8 cellular contexts compared by ENCODE assay signal in genomic region chr1:32239790-32240139, GRCh38. TPM values are rescaled to one million over a fixed set of nuclear protein-coding genes. Genes with fewer than 3 reads are reported as not detected.
DNase-seq lines count a peak whose midpoint lies in the region; ATAC-seq, FAIRE-seq and TF ChIP-seq lines count a peak whose summit lies in the region.

No MANE protein-coding gene starts in this region.

- no peak for ATAC-seq in SK-N-SH treated with all-trans-retinoic acid at 6 μM for 48 hours
- ATAC-seq in activated naive CD4-positive, alpha-beta T cell treated with anti-CD3 and anti-CD28 coated beads, Interleukin-2, amount 50 U/mL, for 72 hours, result no peak
- no peak for ATAC-seq in HG02885 (IDR thresholded peaks at IDR 0.05; ENCODE audit: poor library complexity, unreplicated experiment)

- FAIRE-seq in frontal cortex (lab: Jason Lieb, UNC), result no peak

- H3K4me1 ChIP-seq in SK-N-SH (ENCODE audit: control insufficient read depth in 1 of 2, insufficient read depth in 2 of 2, low read depth in 1 of 2, low read length in 1 of 2) (peaks cover 12 to 13% of the 10 kb centered on the region in 2 experiments; a peak in 2 of 4 replicates), suprapubic skin (peaks cover 32% of the 10 kb centered on the region)

- peaks cover 33% of the 10 kb centered on the region for H3F3A ChIP-seq in SK-N-SH (replicated peaks; ENCODE audit: insufficient read depth)

- CTCF ChIA-PET in SK-N-SH (lab: Yijun Ruan, JAX), result interaction anchor here (1.0 to 3.7 kb wide), 9 partner anchors 8 to 97 kb away, joined by 3 to 24 read pairs (median 5); partner anchors contain the start of genes EIF3I, FAM167B, HDAC1 and MARCKSL1

- H3K9ac ChIP-seq in SK-N-SH, result no peak overlapping the region

- no peak for TF ChIP-seq POLR2A in suprapubic skin (IDR thresholded peaks at IDR 0.05)

- DNase-seq in SK-N-SH (no peak), suprapubic skin (ENCODE audit: low spot score in 2 of 2) (peak in 1 of 2 donors; percentile 65), NCI-H187 treated with DMSO at 0.1 percent for 48 hours (lab: John Stamatoyannopoulos, UW) (no peak), frontal cortex (ENCODE audit: low spot score in 2 of 2) (no peak)
- no peak for DNase-seq in activated naive CD4-positive, alpha-beta T cell treated with anti-CD3 and anti-CD28 coated beads, Interleukin-2, amount 50 U/mL, for 72 hours (ENCODE audit: low spot score in 2 of 2)

- no peaks in the 10 kb centered on the region for H4K20me1 ChIP-seq in SK-N-SH (ENCODE audit: insufficient read depth)

- no peak overlapping the region for H3K27ac ChIP-seq in SK-N-SH (ENCODE audit: low read depth in 2 of 2, low read length in 1 of 2)
- H3K27ac ChIP-seq in suprapubic skin, result peak overlapping the region; percentile 59

- H3K4me3 ChIP-seq in SK-N-SH (ENCODE audit: low read depth in 2 of 2, low read length in 1 of 2), result peak overlapping the region in 1 of 2 experiments; percentile 51; a peak in 2 of 4 replicates
- H3K4me3 ChIP-seq in iPS-18c (ENCODE audit: insufficient read depth, low read depth, low read length), result peak overlapping the region; percentile 87
- peak overlapping the region; percentile 54 for H3K4me3 ChIP-seq in suprapubic skin

- H3K79me2 ChIP-seq in SK-N-SH (ENCODE audit: insufficient read depth), result no peaks in the 10 kb centered on the region

- 0 out of 2 replicates have a peak overlapping the region, but pooled peaks have one; percentile 83 for H3K4me2 ChIP-seq in SK-N-SH

- no peaks in the 10 kb centered on the region for H3K36me3 ChIP-seq in SK-N-SH (replicated peaks in 1 of 2; ENCODE audit: control insufficient read depth in 1 of 2, insufficient read depth in 2 of 2, low read length in 1 of 2)
- peaks cover 7% of the 10 kb centered on the region for H3K36me3 ChIP-seq in suprapubic skin

- no peak overlapping the region for H2AFZ ChIP-seq in SK-N-SH (ENCODE audit: low read depth)

- no peak for TF ChIP-seq CTCF in SK-N-SH (IDR thresholded peaks at IDR 0.05)
- no peak for TF ChIP-seq CTCF in suprapubic skin (IDR thresholded peaks at IDR 0.05)

- TF ChIP-seq RAD21 in SK-N-SH (IDR thresholded peaks at IDR 0.05; ENCODE audit: low read length), result no peak

- POLR2A ChIA-PET in SK-N-SH (lab: Yijun Ruan, JAX), result interaction anchor here (0.6 to 2.1 kb wide), 5 partner anchors 11 to 96 kb away, joined by 4 to 14 read pairs (median 5); partner anchors contain the start of gene MARCKSL1

- 99% methylated on average over 10 of the region's 20 CpGs for WGBS in SK-N-SH (ENCODE audit: low lambda C conversion rate)
- WGBS in suprapubic skin, result 53% methylated on average over 3 of the region's 20 CpGs

- H3K9me3 ChIP-seq in SK-N-SH (no peaks in the 10 kb centered on the region), iPS-18c (ENCODE audit: control insufficient read depth, insufficient read depth, low read length) (peaks cover 2% of the 10 kb centered on the region), suprapubic skin (no peaks in the 10 kb centered on the region)

- no peaks in the 10 kb centered on the region for H3K9me2 ChIP-seq in SK-N-SH

- no peaks in the 10 kb centered on the region for H3K27me3 ChIP-seq in SK-N-SH (ENCODE audit: insufficient read depth)
- H3K27me3 ChIP-seq in suprapubic skin, result no peaks in the 10 kb centered on the region

- H3K27ac Mint-ChIP-seq in activated naive CD4-positive, alpha-beta T cell treated with anti-CD3 and anti-CD28 coated beads, Interleukin-2, amount 50 U/mL, for 72 hours, result peak overlapping the region; percentile 77 to 93

- no peak for TF ChIP-seq EP300 in SK-N-SH (IDR thresholded peaks at IDR 0.05; ENCODE audit: borderline replicate concordance in 1 of 2, low read depth in 1 of 2, low read length in 1 of 2)
- TF ChIP-seq EP300 in suprapubic skin (IDR thresholded peaks at IDR 0.05), result no peak

- H3K36me3 Mint-ChIP-seq in activated naive CD4-positive, alpha-beta T cell treated with anti-CD3 and anti-CD28 coated beads, Interleukin-2, amount 50 U/mL, for 72 hours, result no peaks in the 10 kb centered on the region

- H3K9me3 Mint-ChIP-seq in activated naive CD4-positive, alpha-beta T cell treated with anti-CD3 and anti-CD28 coated beads, Interleukin-2, amount 50 U/mL, for 72 hours, result no peaks in the 10 kb centered on the region

TF ChIP-seq in SK-N-SH, 30 proteins besides CTCF, POLR2A, EP300 and RAD21 (continues in another document):
- TF ChIP-seq RXRA (IDR thresholded peaks at IDR 0.05; ENCODE audit: borderline replicate concordance, low read depth) (no peak), TAF1 (IDR thresholded peaks at IDR 0.05; ENCODE audit: borderline replicate concordance, low read depth, low read length) (no peak), FOSL2 (IDR thresholded peaks at IDR 0.05; ENCODE audit: borderline replicate concordance, low read depth) (no peak), TEAD4 (IDR thresholded peaks at IDR 0.05; ENCODE audit: borderline replicate concordance, insufficient read depth) (no peak), GATA2 (CRISPR knock-in tag; IDR thresholded peaks at IDR 0.05) (no peak), SIN3A (IDR thresholded peaks at IDR 0.05; ENCODE audit: borderline replicate concordance, low read depth, low read length) (no peak), NRF1 (IDR thresholded peaks at IDR 0.05; ENCODE audit: low read depth, low read length) (no peak), IRF3 (IDR thresholded peaks at IDR 0.05; ENCODE audit: low read depth, low read length) (no peak)

TF ChIP-seq in SK-N-SH treated with all-trans-retinoic acid at 6 μM for 48 hours, 23 proteins besides CTCF, POLR2A, EP300 and RAD21 (continues in another document):
- TF ChIP-seq GLIS3 (CRISPR knock-in tag; IDR thresholded peaks at IDR 0.05) (no peak), PATZ1 (CRISPR knock-in tag; IDR thresholded peaks at IDR 0.05; ENCODE audit: borderline replicate concordance) (no peak), ESRRG (CRISPR knock-in tag; IDR thresholded peaks at IDR 0.05) (no peak), TOX (CRISPR knock-in tag; IDR thresholded peaks at IDR 0.05; ENCODE audit: borderline replicate concordance) (no peak)

RNA-seq across cellular contexts. Expression of gene FAM167B, which starts 7.3 kb away (rescaled TPM):
- 1.2 and 1.6 TPM in 2 replicates for polyA plus RNA-seq in SK-N-SH (2012; rRNA removed)
- 0.63 and 1.1 TPM in 2 replicates for polyA plus RNA-seq in SK-N-SH (2012; cell fraction: cytosol; rRNA removed)
- polyA plus RNA-seq in SK-N-SH (2012; cell fraction: nucleus; rRNA removed), result 2.3 and 2.9 TPM in 2 replicates
- 1 to 10 TPM in 1 of 2 donors, under 1 TPM in 1; 0.66 to 1.1 TPM for total RNA-seq in activated naive CD4-positive, alpha-beta T cell treated with anti-CD3 and anti-CD28 coated beads, Interleukin-2, amount 50 U/mL, for 72 hours
- total RNA-seq in suprapubic skin (1 to 10 TPM in 2 of 4 donors, not detected in 2; 1.5 TPM), frontal cortex (0.41 TPM)

RNA-seq across cellular contexts. Expression of gene LCK, which starts 11.3 kb away (rescaled TPM):
- polyA plus RNA-seq in SK-N-SH (2012; rRNA removed), result not detected in 2 replicates
- not detected in 2 replicates for polyA plus RNA-seq in SK-N-SH (2012; cell fraction: cytosol; rRNA removed)
- 0.04 TPM in 1 of 2 replicates, not detected in the other for polyA plus RNA-seq in SK-N-SH (2012; cell fraction: nucleus; rRNA removed)
- 100 to 1,000 TPM; 208 to 284 TPM for total RNA-seq in activated naive CD4-positive, alpha-beta T cell treated with anti-CD3 and anti-CD28 coated beads, Interleukin-2, amount 50 U/mL, for 72 hours
- total RNA-seq in suprapubic skin (1 to 10 TPM in 2 of 4 donors, under 1 TPM in 2; 0.26 to 3.9 (median 1.4) TPM), frontal cortex (not detected)

RNA-seq across cellular contexts. Expression of gene EIF3I, which starts 17.6 kb away (rescaled TPM):
- polyA plus RNA-seq in SK-N-SH (2012; rRNA removed), result 463 and 479 TPM in 2 replicates
- polyA plus RNA-seq in SK-N-SH (2012; cell fraction: cytosol; rRNA removed), result 440 and 513 TPM in 2 replicates
- polyA plus RNA-seq in SK-N-SH (2012; cell fraction: nucleus; rRNA removed), result 213 and 215 TPM in 2 replicates
- total RNA-seq in activated naive CD4-positive, alpha-beta T cell treated with anti-CD3 and anti-CD28 coated beads, Interleukin-2, amount 50 U/mL, for 72 hours, result 100 to 1,000 TPM; 273 to 295 TPM
- total RNA-seq in suprapubic skin, result 100 to 1,000 TPM in 3 of 4 donors, 10 to 100 TPM in 1; 98.8 to 211 (median 178) TPM
- total RNA-seq in frontal cortex, result 98.6 TPM

RNA-seq across cellular contexts. Expression of gene TMEM234, which starts 17.6 kb away (rescaled TPM):
- polyA plus RNA-seq in SK-N-SH (2012; rRNA removed), result 31.8 and 31.9 TPM in 2 replicates
- 15.8 and 16.2 TPM in 2 replicates for polyA plus RNA-seq in SK-N-SH (2012; cell fraction: cytosol; rRNA removed)
- polyA plus RNA-seq in SK-N-SH (2012; cell fraction: nucleus; rRNA removed), result 122 and 134 TPM in 2 replicates
- 10 to 100 TPM in 1 of 2 donors, 1 to 10 TPM in 1; 7.0 to 10.7 TPM for total RNA-seq in activated naive CD4-positive, alpha-beta T cell treated with anti-CD3 and anti-CD28 coated beads, Interleukin-2, amount 50 U/mL, for 72 hours
- total RNA-seq in suprapubic skin (10 to 100 TPM in 2 of 4 donors, 1 to 10 TPM in 2; 7.7 to 18.7 (median 12.6) TPM), frontal cortex (12.2 TPM)

RNA-seq across cellular contexts. Expression of gene DCDC2B, which starts 30.9 kb away (rescaled TPM):
- polyA plus RNA-seq in SK-N-SH (2012; rRNA removed), result not detected in 2 replicates
- not detected in 2 replicates for polyA plus RNA-seq in SK-N-SH (2012; cell fraction: cytosol; rRNA removed)
- polyA plus RNA-seq in SK-N-SH (2012; cell fraction: nucleus; rRNA removed), result 0.05 TPM in 1 of 2 replicates, not detected in the other
- total RNA-seq in activated naive CD4-positive, alpha-beta T cell treated with anti-CD3 and anti-CD28 coated beads, Interleukin-2, amount 50 U/mL, for 72 hours, result under 1 TPM in 1 of 2 donors, not detected in 1; 0.16 TPM
- total RNA-seq in suprapubic skin (not detected), frontal cortex (not detected)

Comparison
In these comparisons a context has a peak if more than half of its experiments do, and no peak if none do; other contexts are left out.
1. RNA of gene LCK, which starts 11.3 kb away (total RNA-seq): 208 to 284 TPM in activated naive CD4-positive, alpha-beta T cell treated with anti-CD3 and anti-CD28 coated beads, Interleukin-2, amount 50 U/mL, for 72 hours; 0.26 to 3.9 TPM in suprapubic skin and not detected in frontal cortex (single experiment); every median in the first group is over 10 times any median in the second.